Comparison of ENCODE assay signal across 20 cellular contexts in the genomic region with DNA sequence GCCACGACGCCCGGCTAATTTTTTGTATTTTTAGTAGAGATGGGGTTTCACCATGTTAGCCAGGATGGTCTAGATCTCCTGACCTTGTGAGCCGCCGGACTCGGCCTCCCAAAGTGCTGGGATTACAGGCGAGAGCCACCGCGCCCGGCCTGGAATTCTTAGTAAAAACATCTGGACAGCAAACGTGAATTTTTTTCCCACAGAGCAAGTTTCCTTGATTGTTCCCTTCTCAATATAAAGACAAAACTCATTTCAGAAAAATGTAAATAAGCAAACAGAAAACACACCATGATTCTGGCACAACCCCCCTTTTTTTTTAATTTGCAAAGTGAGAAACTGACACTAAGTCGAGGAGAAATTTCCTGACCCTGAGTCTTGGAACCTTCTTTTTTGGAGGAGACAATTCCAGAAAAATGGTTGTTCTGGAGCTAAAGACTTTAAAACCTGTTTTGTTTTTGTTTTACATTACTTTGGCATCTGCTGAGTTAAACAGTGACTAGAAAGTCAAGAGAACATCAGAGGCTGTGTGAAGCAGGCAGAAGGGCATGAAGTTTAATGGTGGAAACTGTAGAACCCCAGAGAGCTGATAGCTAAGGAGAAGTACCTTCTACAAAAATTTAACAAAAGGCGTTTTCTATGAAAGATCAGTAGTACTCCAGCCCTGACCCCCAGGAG. TPM values are rescaled to one million over a fixed set of nuclear protein-coding genes. Genes with fewer than 3 reads are reported as not detected.
DNase-seq lines count a peak whose midpoint lies in the region; ATAC-seq and TF ChIP-seq lines count a peak whose summit lies in the region.
"Had no signal": no experiment of that assay in that cellular context is flagged by ENCODE, and none has a peak within 500 bp of the region (broad histone marks: within the 10 kb centered on the region; RNA-seq: fewer than 3 reads in every experiment).

No MANE protein-coding gene starts in this region.

- peaks cover 5% of the 10 kb centered on the region for H3K9me3 Mint-ChIP-seq in type B pancreatic cell
- H3K9me3 Mint-ChIP-seq in activated naive CD4-positive, alpha-beta T cell treated with anti-CD3 and anti-CD28 coated beads for 36 hours: no peaks in the 10 kb centered on the region
- H3K9me3 Mint-ChIP-seq: activated CD8-positive, alpha-beta T cell treated with anti-CD3 and anti-CD28 coated beads for 36 hours; CD8-positive, alpha-beta memory T cell; central memory CD8-positive, alpha-beta T cell had no signal

- no peaks in the 10 kb centered on the region for H3K27me3 Mint-ChIP-seq in type B pancreatic cell
- no peaks in the 10 kb centered on the region for H3K27me3 Mint-ChIP-seq in activated naive CD4-positive, alpha-beta T cell treated with anti-CD3 and anti-CD28 coated beads for 36 hours (ENCODE audit: low read depth)

- no peak for TF ChIP-seq CTCF in esophagus muscularis mucosa (IDR thresholded peaks at IDR 0.05)
- TF ChIP-seq CTCF in mucosa of descending colon (IDR thresholded peaks at IDR 0.05): no peak
- TF ChIP-seq CTCF in type B pancreatic cell (conservative IDR thresholded peaks at IDR 0.05): no peak

- no peak overlapping the region for H3K27ac ChIP-seq in esophagus muscularis mucosa (replicated peaks in 1 of 4)
- H3K27ac ChIP-seq: dorsolateral prefrontal cortex, gastrocnemius medialis had no signal

- H3K27ac Mint-ChIP-seq in type B pancreatic cell: peak overlapping the region; percentile 85
- H3K27ac Mint-ChIP-seq in activated naive CD4-positive, alpha-beta T cell treated with anti-CD3 and anti-CD28 coated beads for 36 hours: no peak overlapping the region
- H3K27ac Mint-ChIP-seq: activated CD8-positive, alpha-beta T cell treated with anti-CD3 and anti-CD28 coated beads for 36 hours; CD8-positive, alpha-beta memory T cell had no signal

- no peak overlapping the region for H3K4me3 Mint-ChIP-seq in type B pancreatic cell
- no peak overlapping the region for H3K4me3 Mint-ChIP-seq in activated naive CD4-positive, alpha-beta T cell treated with anti-CD3 and anti-CD28 coated beads for 36 hours
- H3K4me3 Mint-ChIP-seq: activated CD8-positive, alpha-beta T cell treated with anti-CD3 and anti-CD28 coated beads for 36 hours; CD8-positive, alpha-beta memory T cell; central memory CD8-positive, alpha-beta T cell had no signal

- H3K4me1 ChIP-seq in esophagus muscularis mucosa: peaks cover 0 to 23% (median 16%) of the 10 kb centered on the region in 4 donors
- H3K4me1 ChIP-seq in mucosa of descending colon (ENCODE audit: low read depth): peaks cover 35% of the 10 kb centered on the region

- no peak overlapping the region for H3K4me3 ChIP-seq in esophagus muscularis mucosa
- no peak overlapping the region for H3K4me3 ChIP-seq in mucosa of descending colon
- H3K4me3 ChIP-seq: dorsolateral prefrontal cortex, gastrocnemius medialis had no signal

- no peaks in the 10 kb centered on the region for H3K27me3 ChIP-seq in esophagus muscularis mucosa
- H3K27me3 ChIP-seq: dorsolateral prefrontal cortex, gastrocnemius medialis had no signal

- peak; percentile 36 for ATAC-seq in mucosa of descending colon
- ATAC-seq: activated CD8-positive, alpha-beta T cell treated with anti-CD3 and anti-CD28 coated beads for 36 hours; gastrocnemius medialis had no signal

- intact Hi-C loops in esophagus muscularis mucosa (cut with DNase I) (no loop called here), mucosa of descending colon (cut with DNase I, micrococcal nuclease) (no loop called here)
- intact Hi-C loops in activated naive CD4-positive, alpha-beta T cell treated with anti-CD3 and anti-CD28 coated beads for 36 hours (cut with micrococcal nuclease): no loop called here

- H3K36me3 Mint-ChIP-seq in type B pancreatic cell: peaks cover 3% of the 10 kb centered on the region
- no peaks in the 10 kb centered on the region for H3K36me3 Mint-ChIP-seq in activated naive CD4-positive, alpha-beta T cell treated with anti-CD3 and anti-CD28 coated beads for 36 hours (ENCODE audit: low read depth)
- H3K36me3 Mint-ChIP-seq: CD8-positive, alpha-beta memory T cell had no signal

- CTCF ChIA-PET in activated naive CD4-positive, alpha-beta T cell treated with anti-CD3 and anti-CD28 coated beads for 36 hours (lab: Charles Lee): interaction anchor here (1.2 kb wide), 1 partner anchor 30 kb away, joined by 3 read pairs; no protein-coding TSS in a partner anchor

- DNase-seq in HCEC 1CT (peak; percentile 41), esophagus muscularis mucosa (ENCODE audit: extremely low spot score) (peak; percentile 45), mucosa of descending colon (peak in 1 of 3 donors; percentile 46), type B pancreatic cell (ENCODE audit: extremely low spot score, unreplicated experiment) (no peak), HuH-7 (ENCODE audit: low spot score) (no peak), LoVo (ENCODE audit: low spot score) (no peak)
- DNase-seq in activated naive CD4-positive, alpha-beta T cell treated with anti-CD3 and anti-CD28 coated beads for 36 hours: no peak
- DNase-seq: activated CD4-positive, CD25-positive, alpha-beta regulatory T cell; activated CD8-positive, alpha-beta T cell treated with anti-CD3 and anti-CD28 coated beads for 36 hours; activated naive CD4-positive, alpha-beta T cell treated with Interleukin-2 at 50 U/mL for 16 hours; activated T-cell treated with anti-CD3 and anti-CD28 coated beads, Interleukin-2, amount 50 U/mL, for 1 hour; AML-193; aorta; CD8-positive, alpha-beta memory T cell; dorsolateral prefrontal cortex; gastrocnemius medialis; NCI-H1694 treated with DMSO at 0.1 percent for 48 hours; stimulated activated CD4-positive, alpha-beta T cell treated with anti-CD3 and anti-CD28 coated beads, Interleukin-1b, Interleukin-23, amount 100 ng/mL, for 48 hours had no signal

- TF ChIP-seq POLR2A in esophagus muscularis mucosa (IDR thresholded peaks at IDR 0.05; ENCODE audit: low read depth): no peak

- no peak for TF ChIP-seq EP300 in esophagus muscularis mucosa (IDR thresholded peaks at IDR 0.05)

- H3K4me1 Mint-ChIP-seq in type B pancreatic cell (ENCODE audit: unreplicated experiment): peaks cover 53% of the 10 kb centered on the region
- H3K4me1 Mint-ChIP-seq in activated naive CD4-positive, alpha-beta T cell treated with anti-CD3 and anti-CD28 coated beads for 36 hours (ENCODE audit: low read depth): peaks cover 2% of the 10 kb centered on the region
- H3K4me1 Mint-ChIP-seq: CD8-positive, alpha-beta memory T cell; central memory CD8-positive, alpha-beta T cell had no signal

- H3K9me3 ChIP-seq in esophagus muscularis mucosa: no peaks in the 10 kb centered on the region
- H3K9me3 ChIP-seq in mucosa of descending colon: no peaks in the 10 kb centered on the region
- H3K9me3 ChIP-seq: gastrocnemius medialis had no signal

- no peaks in the 10 kb centered on the region for H3K36me3 ChIP-seq in esophagus muscularis mucosa
- H3K36me3 ChIP-seq in mucosa of descending colon (ENCODE audit: low read depth): no peaks in the 10 kb centered on the region
- H3K36me3 ChIP-seq: gastrocnemius medialis had no signal

- WGBS in esophagus muscularis mucosa: 90% methylated on average over 13 of the region's 13 CpGs

RNA-seq across cellular contexts. Expression of a gene that starts 10.3 kb away (rescaled TPM):
- total RNA-seq in esophagus muscularis mucosa (1 to 10 TPM in 1 of 4 donors, under 1 TPM in 1, not detected in 2; 0.83 to 1.1 TPM), mucosa of descending colon (100 to 1,000 TPM; 135 to 592 (median 270) TPM), type B pancreatic cell (ENCODE audit: low replicate concordance) (19.1 and 34.7 TPM in 2 replicates)
- total RNA-seq in activated naive CD4-positive, alpha-beta T cell treated with anti-CD3 and anti-CD28 coated beads for 36 hours: not detected
- total RNA-seq: activated CD8-positive, alpha-beta T cell treated with anti-CD3 and anti-CD28 coated beads for 36 hours; aorta; CD8-positive, alpha-beta memory T cell; posterior vena cava had no signal

RNA-seq across cellular contexts. Expression of a gene that starts 32.2 kb away (rescaled TPM):
- total RNA-seq in esophagus muscularis mucosa (not detected), mucosa of descending colon (10 to 100 TPM in 1 of 3 donors, 1 to 10 TPM in 2; 1.6 to 36.1 (median 9.3) TPM), type B pancreatic cell (ENCODE audit: low replicate concordance) (4.3 and 5.8 TPM in 2 replicates)
- total RNA-seq in activated naive CD4-positive, alpha-beta T cell treated with anti-CD3 and anti-CD28 coated beads for 36 hours: 1 to 10 TPM in 1 of 2 experiments, under 1 TPM in 1; 0.64 to 1.0 TPM
- total RNA-seq: aorta, dorsolateral prefrontal cortex, gastrocnemius medialis, posterior vena cava had no signal

Comparison
In these comparisons a context has a peak if more than half of its experiments do, and no peak if none do; other contexts are left out.
1. DNase-seq: peak in HCEC 1CT (single experiment) and esophagus muscularis mucosa (single experiment); none in type B pancreatic cell (single experiment), HuH-7 (single experiment), activated naive CD4-positive, alpha-beta T cell treated with anti-CD3 and anti-CD28 coated beads for 36 hours (single experiment) and LoVo (single experiment).